1 cellular context compared by ENCODE assay signal in the genomic region with DNA sequence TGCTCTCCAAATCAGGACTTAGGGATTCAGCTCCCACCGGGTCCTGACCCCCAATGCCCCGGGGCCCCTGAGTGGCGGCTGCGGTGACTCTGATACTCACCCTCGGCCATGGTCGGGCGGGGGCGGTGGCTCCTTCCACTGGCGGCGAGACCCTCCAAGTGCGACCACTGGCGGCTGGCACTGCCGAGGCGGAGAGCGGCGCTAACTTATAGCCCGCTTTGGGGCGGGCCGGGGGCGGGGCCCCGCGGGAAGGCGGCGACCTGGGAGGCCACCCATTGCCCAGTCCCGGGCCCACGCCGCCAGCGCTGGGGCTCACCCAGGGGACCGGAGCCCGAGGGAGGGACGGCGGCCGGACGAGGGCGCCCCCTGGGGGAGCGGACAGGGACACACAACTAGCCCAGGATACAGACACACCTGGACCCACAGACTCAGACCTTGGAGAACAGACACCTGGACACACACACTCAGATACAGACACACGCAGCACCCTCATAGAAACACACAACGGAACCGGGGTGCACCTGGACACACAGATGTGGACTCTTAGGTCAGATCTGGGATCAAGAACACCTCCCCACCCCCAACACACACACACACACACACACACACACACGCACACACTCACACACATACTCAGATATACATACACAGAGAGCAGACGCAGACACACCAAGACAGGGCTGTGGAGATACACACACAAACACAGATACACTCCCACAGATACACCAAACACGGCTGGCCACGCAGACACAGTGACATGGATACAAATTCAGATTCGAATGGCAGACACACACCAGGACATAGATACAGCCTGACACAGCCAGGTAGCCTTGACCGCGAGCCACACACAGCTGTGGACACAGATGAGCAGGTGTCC.
TF ChIP-seq lines count a peak whose summit lies in the region.

Gene TGM2 (minus strand): TSS at position 182 of the 877 bp plus-strand sequence. CDS start 72 bp downstream, at position 110.

TF ChIP-seq in WTC11, 78 proteins besides CTCF, POLR2A, EP300 and RAD21 (continued from another document):
- TF ChIP-seq MLX (CRISPR knock-in tag; IDR thresholded peaks at IDR 0.05) (no peak), TEAD4 (CRISPR knock-in tag; IDR thresholded peaks at IDR 0.05) (no peak), CDX4 (CRISPR knock-in tag; IDR thresholded peaks at IDR 0.05; ENCODE audit: borderline replicate concordance) (no peak), PRRX2 (CRISPR knock-in tag; IDR thresholded peaks at IDR 0.05) (no peak), NFYB (CRISPR knock-in tag; conservative IDR thresholded peaks at IDR 0.05; ENCODE audit: low read depth) (no peak)
- TF ChIP-seq, protein P1, sequence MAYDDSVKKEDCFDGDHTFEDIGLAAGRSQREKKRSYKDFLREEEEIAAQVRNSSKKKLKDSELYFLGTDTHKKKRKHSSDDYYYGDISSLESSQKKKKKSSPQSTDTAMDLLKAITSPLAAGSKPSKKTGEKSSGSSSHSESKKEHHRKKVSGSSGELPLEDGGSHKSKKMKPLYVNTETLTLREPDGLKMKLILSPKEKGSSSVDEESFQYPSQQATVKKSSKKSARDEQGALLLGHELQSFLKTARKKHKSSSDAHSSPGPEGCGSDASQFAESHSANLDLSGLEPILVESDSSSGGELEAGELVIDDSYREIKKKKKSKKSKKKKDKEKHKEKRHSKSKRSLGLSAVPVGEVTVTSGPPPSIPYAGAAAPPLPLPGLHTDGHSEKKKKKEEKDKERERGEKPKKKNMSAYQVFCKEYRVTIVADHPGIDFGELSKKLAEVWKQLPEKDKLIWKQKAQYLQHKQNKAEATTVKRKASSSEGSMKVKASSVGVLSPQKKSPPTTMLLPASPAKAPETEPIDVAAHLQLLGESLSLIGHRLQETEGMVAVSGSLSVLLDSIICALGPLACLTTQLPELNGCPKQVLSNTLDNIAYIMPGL (CRISPR knock-in tag; IDR thresholded peaks at IDR 0.05) = peak; percentile 65; the same call in 1 of the 2 replicates
TF ChIP-seq in WTC11: peak in this region for 3.
